1 cellular context compared by ENCODE assay signal in the genomic region with DNA sequence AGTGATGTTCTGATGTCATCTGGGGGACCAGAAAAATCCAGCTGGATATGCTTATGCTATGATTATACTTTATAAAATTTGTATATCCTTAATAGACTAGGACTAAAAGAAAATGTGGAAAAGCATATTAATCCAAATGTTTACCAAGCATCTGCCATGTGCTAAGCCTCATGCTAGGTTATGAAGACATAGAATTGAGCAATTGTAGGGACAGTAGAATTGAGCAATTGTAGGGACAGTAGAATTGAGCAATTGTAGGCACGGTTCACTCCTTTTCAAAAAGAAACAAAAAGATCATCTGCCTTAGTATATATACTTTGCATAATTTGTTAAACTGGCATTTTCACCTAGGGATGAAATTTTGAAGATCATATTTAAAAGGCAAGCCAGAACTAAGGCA.
A peak's percentile ranks its signal among the peaks of the same experiment; 100 is the strongest.
TF ChIP-seq lines count a peak whose summit lies in the region.

No MANE protein-coding gene starts in this region.

TF ChIP-seq in HepG2, 621 proteins besides CTCF, POLR2A, EP300 and RAD21 (continued from another document and continues in another):
- TF ChIP-seq, protein P1, sequence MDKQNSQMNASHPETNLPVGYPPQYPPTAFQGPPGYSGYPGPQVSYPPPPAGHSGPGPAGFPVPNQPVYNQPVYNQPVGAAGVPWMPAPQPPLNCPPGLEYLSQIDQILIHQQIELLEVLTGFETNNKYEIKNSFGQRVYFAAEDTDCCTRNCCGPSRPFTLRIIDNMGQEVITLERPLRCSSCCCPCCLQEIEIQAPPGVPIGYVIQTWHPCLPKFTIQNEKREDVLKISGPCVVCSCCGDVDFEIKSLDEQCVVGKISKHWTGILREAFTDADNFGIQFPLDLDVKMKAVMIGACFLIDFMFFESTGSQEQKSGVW (CRISPR knock-in tag; IDR thresholded peaks at IDR 0.05; ENCODE audit: borderline replicate concordance) = no peak
- no peak for TF ChIP-seq TCF7L2 (IDR thresholded peaks at IDR 0.05; ENCODE audit: low read depth, low read length)
- no peak for TF ChIP-seq NAIF1 (CRISPR knock-in tag; IDR thresholded peaks at IDR 0.05; ENCODE audit: borderline replicate concordance)
- no peak for TF ChIP-seq FLYWCH1 (CRISPR knock-in tag; IDR thresholded peaks at IDR 0.05)
- TF ChIP-seq SRF (IDR thresholded peaks at IDR 0.05; ENCODE audit: low read depth, low read length) = no peak
- TF ChIP-seq ZNF44 (CRISPR knock-in tag; IDR thresholded peaks at IDR 0.05) = no peak
- TF ChIP-seq ZMAT3 (CRISPR knock-in tag; conservative IDR thresholded peaks at IDR 0.05) = no peak
- TF ChIP-seq TP53 (CRISPR knock-in tag; conservative IDR thresholded peaks at IDR 0.05) = no peak
- TF ChIP-seq, protein P2, sequence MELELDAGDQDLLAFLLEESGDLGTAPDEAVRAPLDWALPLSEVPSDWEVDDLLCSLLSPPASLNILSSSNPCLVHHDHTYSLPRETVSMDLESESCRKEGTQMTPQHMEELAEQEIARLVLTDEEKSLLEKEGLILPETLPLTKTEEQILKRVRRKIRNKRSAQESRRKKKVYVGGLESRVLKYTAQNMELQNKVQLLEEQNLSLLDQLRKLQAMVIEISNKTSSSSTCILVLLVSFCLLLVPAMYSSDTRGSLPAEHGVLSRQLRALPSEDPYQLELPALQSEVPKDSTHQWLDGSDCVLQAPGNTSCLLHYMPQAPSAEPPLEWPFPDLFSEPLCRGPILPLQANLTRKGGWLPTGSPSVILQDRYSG (CRISPR knock-in tag; IDR thresholded peaks at IDR 0.05) = no peak
- TF ChIP-seq, protein P3, sequence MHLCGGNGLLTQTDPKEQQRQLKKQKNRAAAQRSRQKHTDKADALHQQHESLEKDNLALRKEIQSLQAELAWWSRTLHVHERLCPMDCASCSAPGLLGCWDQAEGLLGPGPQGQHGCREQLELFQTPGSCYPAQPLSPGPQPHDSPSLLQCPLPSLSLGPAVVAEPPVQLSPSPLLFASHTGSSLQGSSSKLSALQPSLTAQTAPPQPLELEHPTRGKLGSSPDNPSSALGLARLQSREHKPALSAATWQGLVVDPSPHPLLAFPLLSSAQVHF (CRISPR knock-in tag; IDR thresholded peaks at IDR 0.05) = no peak
- TF ChIP-seq, protein P4, sequence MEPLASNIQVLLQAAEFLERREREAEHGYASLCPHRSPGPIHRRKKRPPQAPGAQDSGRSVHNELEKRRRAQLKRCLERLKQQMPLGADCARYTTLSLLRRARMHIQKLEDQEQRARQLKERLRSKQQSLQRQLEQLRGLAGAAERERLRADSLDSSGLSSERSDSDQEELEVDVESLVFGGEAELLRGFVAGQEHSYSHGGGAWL (CRISPR knock-in tag; IDR thresholded peaks at IDR 0.05) = no peak
- TF ChIP-seq, protein P5, sequence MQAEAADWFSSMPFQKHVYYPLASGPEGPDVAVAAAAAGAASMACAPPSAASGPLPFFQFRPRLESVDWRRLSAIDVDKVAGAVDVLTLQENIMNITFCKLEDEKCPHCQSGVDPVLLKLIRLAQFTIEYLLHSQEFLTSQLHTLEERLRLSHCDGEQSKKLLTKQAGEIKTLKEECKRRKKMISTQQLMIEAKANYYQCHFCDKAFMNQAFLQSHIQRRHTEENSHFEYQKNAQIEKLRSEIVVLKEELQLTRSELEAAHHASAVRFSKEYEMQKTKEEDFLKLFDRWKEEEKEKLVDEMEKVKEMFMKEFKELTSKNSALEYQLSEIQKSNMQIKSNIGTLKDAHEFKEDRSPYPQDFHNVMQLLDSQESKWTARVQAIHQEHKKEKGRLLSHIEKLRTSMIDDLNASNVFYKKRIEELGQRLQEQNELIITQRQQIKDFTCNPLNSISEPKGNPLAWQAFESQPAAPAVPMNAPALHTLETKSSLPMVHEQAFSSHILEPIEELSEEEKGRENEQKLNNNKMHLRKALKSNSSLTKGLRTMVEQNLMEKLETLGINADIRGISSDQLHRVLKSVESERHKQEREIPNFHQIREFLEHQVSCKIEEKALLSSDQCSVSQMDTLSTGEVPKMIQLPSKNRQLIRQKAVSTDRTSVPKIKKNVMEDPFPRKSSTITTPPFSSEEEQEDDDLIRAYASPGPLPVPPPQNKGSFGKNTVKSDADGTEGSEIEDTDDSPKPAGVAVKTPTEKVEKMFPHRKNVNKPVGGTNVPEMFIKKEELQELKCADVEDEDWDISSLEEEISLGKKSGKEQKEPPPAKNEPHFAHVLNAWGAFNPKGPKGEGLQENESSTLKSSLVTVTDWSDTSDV (CRISPR knock-in tag; IDR thresholded peaks at IDR 0.05) = no peak
- TF ChIP-seq MIXL1 (CRISPR knock-in tag; IDR thresholded peaks at IDR 0.05) = no peak
- no peak for TF ChIP-seq KLF15 (CRISPR knock-in tag; IDR thresholded peaks at IDR 0.05; ENCODE audit: borderline replicate concordance)
- TF ChIP-seq RBM22 (optimal IDR thresholded peaks at IDR 0.05; ENCODE audit: low read length) = no peak
- no peak for TF ChIP-seq ZNF460 (CRISPR knock-in tag; IDR thresholded peaks at IDR 0.05; ENCODE audit: borderline replicate concordance)
- TF ChIP-seq, protein P6, sequence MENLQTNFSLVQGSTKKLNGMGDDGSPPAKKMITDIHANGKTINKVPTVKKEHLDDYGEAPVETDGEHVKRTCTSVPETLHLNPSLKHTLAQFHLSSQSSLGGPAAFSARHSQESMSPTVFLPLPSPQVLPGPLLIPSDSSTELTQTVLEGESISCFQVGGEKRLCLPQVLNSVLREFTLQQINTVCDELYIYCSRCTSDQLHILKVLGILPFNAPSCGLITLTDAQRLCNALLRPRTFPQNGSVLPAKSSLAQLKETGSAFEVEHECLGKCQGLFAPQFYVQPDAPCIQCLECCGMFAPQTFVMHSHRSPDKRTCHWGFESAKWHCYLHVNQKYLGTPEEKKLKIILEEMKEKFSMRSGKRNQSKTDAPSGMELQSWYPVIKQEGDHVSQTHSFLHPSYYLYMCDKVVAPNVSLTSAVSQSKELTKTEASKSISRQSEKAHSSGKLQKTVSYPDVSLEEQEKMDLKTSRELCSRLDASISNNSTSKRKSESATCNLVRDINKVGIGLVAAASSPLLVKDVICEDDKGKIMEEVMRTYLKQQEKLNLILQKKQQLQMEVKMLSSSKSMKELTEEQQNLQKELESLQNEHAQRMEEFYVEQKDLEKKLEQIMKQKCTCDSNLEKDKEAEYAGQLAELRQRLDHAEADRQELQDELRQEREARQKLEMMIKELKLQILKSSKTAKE (CRISPR knock-in tag; IDR thresholded peaks at IDR 0.05; ENCODE audit: borderline replicate concordance) = no peak
- no peak for TF ChIP-seq ZNF737 (CRISPR knock-in tag; IDR thresholded peaks at IDR 0.05; ENCODE audit: borderline replicate concordance)
- no peak for TF ChIP-seq PTBP1 (IDR thresholded peaks at IDR 0.05; ENCODE audit: low read depth, low read length, poor library complexity, severe bottlenecking)
- TF ChIP-seq SIX1 (CRISPR knock-in tag; IDR thresholded peaks at IDR 0.05; ENCODE audit: borderline replicate concordance) = no peak
- no peak for TF ChIP-seq ZNF746 (CRISPR knock-in tag; IDR thresholded peaks at IDR 0.05)
- no peak for TF ChIP-seq ZNF3 (CRISPR knock-in tag; IDR thresholded peaks at IDR 0.05)
- TF ChIP-seq, protein P7, sequence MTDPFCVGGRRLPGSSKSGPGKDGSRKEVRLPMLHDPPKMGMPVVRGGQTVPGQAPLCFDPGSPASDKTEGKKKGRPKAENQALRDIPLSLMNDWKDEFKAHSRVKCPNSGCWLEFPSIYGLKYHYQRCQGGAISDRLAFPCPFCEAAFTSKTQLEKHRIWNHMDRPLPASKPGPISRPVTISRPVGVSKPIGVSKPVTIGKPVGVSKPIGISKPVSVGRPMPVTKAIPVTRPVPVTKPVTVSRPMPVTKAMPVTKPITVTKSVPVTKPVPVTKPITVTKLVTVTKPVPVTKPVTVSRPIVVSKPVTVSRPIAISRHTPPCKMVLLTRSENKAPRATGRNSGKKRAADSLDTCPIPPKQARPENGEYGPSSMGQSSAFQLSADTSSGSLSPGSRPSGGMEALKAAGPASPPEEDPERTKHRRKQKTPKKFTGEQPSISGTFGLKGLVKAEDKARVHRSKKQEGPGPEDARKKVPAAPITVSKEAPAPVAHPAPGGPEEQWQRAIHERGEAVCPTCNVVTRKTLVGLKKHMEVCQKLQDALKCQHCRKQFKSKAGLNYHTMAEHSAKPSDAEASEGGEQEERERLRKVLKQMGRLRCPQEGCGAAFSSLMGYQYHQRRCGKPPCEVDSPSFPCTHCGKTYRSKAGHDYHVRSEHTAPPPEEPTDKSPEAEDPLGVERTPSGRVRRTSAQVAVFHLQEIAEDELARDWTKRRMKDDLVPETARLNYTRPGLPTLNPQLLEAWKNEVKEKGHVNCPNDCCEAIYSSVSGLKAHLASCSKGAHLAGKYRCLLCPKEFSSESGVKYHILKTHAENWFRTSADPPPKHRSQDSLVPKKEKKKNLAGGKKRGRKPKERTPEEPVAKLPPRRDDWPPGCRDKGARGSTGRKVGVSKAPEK (CRISPR knock-in tag; IDR thresholded peaks at IDR 0.05; ENCODE audit: borderline replicate concordance) = no peak
- TF ChIP-seq MYNN (CRISPR knock-in tag; IDR thresholded peaks at IDR 0.05; ENCODE audit: low read depth) = no peak
- no peak for TF ChIP-seq ZNF274 (CRISPR knock-in tag; IDR thresholded peaks at IDR 0.05)
- TF ChIP-seq ZKSCAN1 (IDR thresholded peaks at IDR 0.05; ENCODE audit: low read length) = no peak
- TF ChIP-seq, protein P8, sequence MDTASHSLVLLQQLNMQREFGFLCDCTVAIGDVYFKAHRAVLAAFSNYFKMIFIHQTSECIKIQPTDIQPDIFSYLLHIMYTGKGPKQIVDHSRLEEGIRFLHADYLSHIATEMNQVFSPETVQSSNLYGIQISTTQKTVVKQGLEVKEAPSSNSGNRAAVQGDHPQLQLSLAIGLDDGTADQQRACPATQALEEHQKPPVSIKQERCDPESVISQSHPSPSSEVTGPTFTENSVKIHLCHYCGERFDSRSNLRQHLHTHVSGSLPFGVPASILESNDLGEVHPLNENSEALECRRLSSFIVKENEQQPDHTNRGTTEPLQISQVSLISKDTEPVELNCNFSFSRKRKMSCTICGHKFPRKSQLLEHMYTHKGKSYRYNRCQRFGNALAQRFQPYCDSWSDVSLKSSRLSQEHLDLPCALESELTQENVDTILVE (CRISPR knock-in tag; IDR thresholded peaks at IDR 0.05) = peak; percentile 63; the same call in 1 of the 2 replicates
- TF ChIP-seq ZNF7 (CRISPR knock-in tag; IDR thresholded peaks at IDR 0.05) = no peak
- no peak for TF ChIP-seq ZMYM3 (CRISPR knock-in tag; IDR thresholded peaks at IDR 0.05)
- TF ChIP-seq, protein P9, sequence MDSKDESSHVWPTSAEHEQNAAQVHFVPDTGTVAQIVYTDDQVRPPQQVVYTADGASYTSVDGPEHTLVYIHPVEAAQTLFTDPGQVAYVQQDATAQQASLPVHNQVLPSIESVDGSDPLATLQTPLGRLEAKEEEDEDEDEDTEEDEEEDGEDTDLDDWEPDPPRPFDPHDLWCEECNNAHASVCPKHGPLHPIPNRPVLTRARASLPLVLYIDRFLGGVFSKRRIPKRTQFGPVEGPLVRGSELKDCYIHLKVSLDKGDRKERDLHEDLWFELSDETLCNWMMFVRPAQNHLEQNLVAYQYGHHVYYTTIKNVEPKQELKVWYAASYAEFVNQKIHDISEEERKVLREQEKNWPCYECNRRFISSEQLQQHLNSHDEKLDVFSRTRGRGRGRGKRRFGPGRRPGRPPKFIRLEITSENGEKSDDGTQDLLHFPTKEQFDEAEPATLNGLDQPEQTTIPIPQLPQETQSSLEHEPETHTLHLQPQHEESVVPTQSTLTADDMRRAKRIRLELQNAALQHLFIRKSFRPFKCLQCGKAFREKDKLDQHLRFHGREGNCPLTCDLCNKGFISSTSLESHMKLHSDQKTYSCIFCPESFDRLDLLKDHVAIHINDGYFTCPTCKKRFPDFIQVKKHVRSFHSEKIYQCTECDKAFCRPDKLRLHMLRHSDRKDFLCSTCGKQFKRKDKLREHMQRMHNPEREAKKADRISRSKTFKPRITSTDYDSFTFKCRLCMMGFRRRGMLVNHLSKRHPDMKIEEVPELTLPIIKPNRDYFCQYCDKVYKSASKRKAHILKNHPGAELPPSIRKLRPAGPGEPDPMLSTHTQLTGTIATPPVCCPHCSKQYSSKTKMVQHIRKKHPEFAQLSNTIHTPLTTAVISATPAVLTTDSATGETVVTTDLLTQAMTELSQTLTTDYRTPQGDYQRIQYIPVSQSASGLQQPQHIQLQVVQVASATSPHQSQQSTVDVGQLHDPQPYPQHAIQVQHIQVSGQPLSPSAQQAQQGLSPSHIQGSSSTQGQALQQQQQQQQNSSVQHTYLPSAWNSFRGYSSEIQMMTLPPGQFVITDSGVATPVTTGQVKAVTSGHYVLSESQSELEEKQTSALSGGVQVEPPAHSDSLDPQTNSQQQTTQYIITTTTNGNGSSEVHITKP (CRISPR knock-in tag; IDR thresholded peaks at IDR 0.05; ENCODE audit: low read depth) = no peak
- no peak for TF ChIP-seq ZNF253 (CRISPR knock-in tag; IDR thresholded peaks at IDR 0.05; ENCODE audit: borderline replicate concordance)
- no peak for TF ChIP-seq ZNF605 (CRISPR knock-in tag; IDR thresholded peaks at IDR 0.05)
- TF ChIP-seq, protein P10, sequence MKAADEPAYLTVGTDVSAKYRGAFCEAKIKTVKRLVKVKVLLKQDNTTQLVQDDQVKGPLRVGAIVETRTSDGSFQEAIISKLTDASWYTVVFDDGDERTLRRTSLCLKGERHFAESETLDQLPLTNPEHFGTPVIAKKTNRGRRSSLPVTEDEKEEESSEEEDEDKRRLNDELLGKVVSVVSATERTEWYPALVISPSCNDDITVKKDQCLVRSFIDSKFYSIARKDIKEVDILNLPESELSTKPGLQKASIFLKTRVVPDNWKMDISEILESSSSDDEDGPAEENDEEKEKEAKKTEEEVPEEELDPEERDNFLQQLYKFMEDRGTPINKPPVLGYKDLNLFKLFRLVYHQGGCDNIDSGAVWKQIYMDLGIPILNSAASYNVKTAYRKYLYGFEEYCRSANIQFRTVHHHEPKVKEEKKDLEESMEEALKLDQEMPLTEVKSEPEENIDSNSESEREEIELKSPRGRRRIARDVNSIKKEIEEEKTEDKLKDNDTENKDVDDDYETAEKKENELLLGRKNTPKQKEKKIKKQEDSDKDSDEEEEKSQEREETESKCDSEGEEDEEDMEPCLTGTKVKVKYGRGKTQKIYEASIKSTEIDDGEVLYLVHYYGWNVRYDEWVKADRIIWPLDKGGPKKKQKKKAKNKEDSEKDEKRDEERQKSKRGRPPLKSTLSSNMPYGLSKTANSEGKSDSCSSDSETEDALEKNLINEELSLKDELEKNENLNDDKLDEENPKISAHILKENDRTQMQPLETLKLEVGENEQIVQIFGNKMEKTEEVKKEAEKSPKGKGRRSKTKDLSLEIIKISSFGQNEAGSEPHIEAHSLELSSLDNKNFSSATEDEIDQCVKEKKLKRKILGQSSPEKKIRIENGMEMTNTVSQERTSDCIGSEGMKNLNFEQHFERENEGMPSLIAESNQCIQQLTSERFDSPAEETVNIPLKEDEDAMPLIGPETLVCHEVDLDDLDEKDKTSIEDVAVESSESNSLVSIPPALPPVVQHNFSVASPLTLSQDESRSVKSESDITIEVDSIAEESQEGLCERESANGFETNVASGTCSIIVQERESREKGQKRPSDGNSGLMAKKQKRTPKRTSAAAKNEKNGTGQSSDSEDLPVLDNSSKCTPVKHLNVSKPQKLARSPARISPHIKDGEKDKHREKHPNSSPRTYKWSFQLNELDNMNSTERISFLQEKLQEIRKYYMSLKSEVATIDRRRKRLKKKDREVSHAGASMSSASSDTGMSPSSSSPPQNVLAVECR (CRISPR knock-in tag; IDR thresholded peaks at IDR 0.05; ENCODE audit: borderline replicate concordance) = no peak
- TF ChIP-seq, protein P11, sequence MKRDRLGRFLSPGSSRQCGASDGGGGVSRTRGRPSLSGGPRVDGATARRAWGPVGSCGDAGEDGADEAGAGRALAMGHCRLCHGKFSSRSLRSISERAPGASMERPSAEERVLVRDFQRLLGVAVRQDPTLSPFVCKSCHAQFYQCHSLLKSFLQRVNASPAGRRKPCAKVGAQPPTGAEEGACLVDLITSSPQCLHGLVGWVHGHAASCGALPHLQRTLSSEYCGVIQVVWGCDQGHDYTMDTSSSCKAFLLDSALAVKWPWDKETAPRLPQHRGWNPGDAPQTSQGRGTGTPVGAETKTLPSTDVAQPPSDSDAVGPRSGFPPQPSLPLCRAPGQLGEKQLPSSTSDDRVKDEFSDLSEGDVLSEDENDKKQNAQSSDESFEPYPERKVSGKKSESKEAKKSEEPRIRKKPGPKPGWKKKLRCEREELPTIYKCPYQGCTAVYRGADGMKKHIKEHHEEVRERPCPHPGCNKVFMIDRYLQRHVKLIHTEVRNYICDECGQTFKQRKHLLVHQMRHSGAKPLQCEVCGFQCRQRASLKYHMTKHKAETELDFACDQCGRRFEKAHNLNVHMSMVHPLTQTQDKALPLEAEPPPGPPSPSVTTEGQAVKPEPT (CRISPR knock-in tag; IDR thresholded peaks at IDR 0.05; ENCODE audit: low read depth) = no peak
